ENCODE assay signal across 20 cellular contexts in genomic region chr1:150102986-150103385, GRCh38.
"Had no signal": no experiment of that assay in that cellular context is flagged by ENCODE, and none has a peak within 500 bp of the region (broad histone marks: within the 10 kb centered on the region; RNA-seq: fewer than 3 reads in every experiment).

No MANE protein-coding gene starts in this region.

- H3K4me3 ChIP-seq: lower lobe of right lung, pancreas, right lobe of liver had no signal

- H3K9me3 ChIP-seq: lower lobe of right lung, neutrophil, pancreas, right lobe of liver had no signal

- H3K4me1 Mint-ChIP-seq: endodermal cell had no signal

- H3K4me3 Mint-ChIP-seq: activated naive CD8-positive, alpha-beta T cell; activated T-helper 1 cell treated with anti-CD3 and anti-CD28 coated beads, Interleukin-12 subunit alpha, Interleukin-12 subunit beta, Interleukin-2, Interleukin-4 antibody, amounts not matched to agents 30 ng/mL and 10 ng/mL and 1 ng/mL, durations not matched to agents 14 hours and 24 hours and 36 hours; endodermal cell; natural killer cell; stimulated activated naive CD8-positive, alpha-beta T cell treated with anti-CD3 and anti-CD28 coated beads, Interleukin-15, Interleukin-2, amounts not matched to agents 100 ng/mL and 50 ng/mL, for 24 hours had no signal

- H3K27ac Mint-ChIP-seq: activated T-helper 1 cell treated with anti-CD3 and anti-CD28 coated beads, Interleukin-12 subunit alpha, Interleukin-12 subunit beta, Interleukin-2, Interleukin-4 antibody, amounts not matched to agents 30 ng/mL and 10 ng/mL and 1 ng/mL, durations not matched to agents 14 hours and 24 hours and 36 hours; endodermal cell; natural killer cell; stimulated activated naive CD8-positive, alpha-beta T cell treated with anti-CD3 and anti-CD28 coated beads, Interleukin-15, Interleukin-2, amounts not matched to agents 100 ng/mL and 50 ng/mL, for 24 hours had no signal

- H3K27ac ChIP-seq: lower lobe of right lung, neutrophil, pancreas, right lobe of liver had no signal

- H3K36me3 ChIP-seq: neutrophil, pancreas, right lobe of liver had no signal

- ATAC-seq: lower lobe of right lung, natural killer cell, pancreas, right lobe of liver had no signal

- H3K27me3 ChIP-seq: neutrophil, pancreas, right lobe of liver had no signal

- H3K4me1 ChIP-seq: lower lobe of right lung, pancreas, right lobe of liver had no signal

- H3K27me3 Mint-ChIP-seq: activated naive CD8-positive, alpha-beta T cell; stimulated activated naive CD8-positive, alpha-beta T cell treated with anti-CD3 and anti-CD28 coated beads, Interleukin-15, Interleukin-2, amounts not matched to agents 100 ng/mL and 50 ng/mL, for 24 hours had no signal

- DNase-seq: activated CD4-positive, alpha-beta T cell treated with anti-CD3 and anti-CD28 coated beads, Interleukin-2, amount 50 U/mL, for 4 hours; activated T-cell treated with anti-CD3 and anti-CD28 coated beads for 4 hours; endodermal cell; erythroblast; foreskin melanocyte; glutamatergic neuron; hippocampal formation; islet precursor cell; lower lobe of right lung; natural killer cell; pancreas; right lobe of liver; small intestine; stimulated activated CD4-positive, alpha-beta T cell treated with anti-CD3 and anti-CD28 coated beads, Interleukin-15, amount 100 ng/mL, for 24 hours; stimulated activated CD4-positive, alpha-beta T cell treated with anti-CD3 and anti-CD28 coated beads, Interleukin-2, amount 100 ng/mL, for 48 hours; trophoblast cell had no signal

- H3K9me3 Mint-ChIP-seq: activated T-helper 1 cell treated with anti-CD3 and anti-CD28 coated beads, Interleukin-12 subunit alpha, Interleukin-12 subunit beta, Interleukin-2, Interleukin-4 antibody, amounts not matched to agents 30 ng/mL and 10 ng/mL and 1 ng/mL, durations not matched to agents 14 hours and 24 hours and 36 hours; natural killer cell had no signal
